8 cellular contexts compared by ENCODE assay signal in the genomic region with DNA sequence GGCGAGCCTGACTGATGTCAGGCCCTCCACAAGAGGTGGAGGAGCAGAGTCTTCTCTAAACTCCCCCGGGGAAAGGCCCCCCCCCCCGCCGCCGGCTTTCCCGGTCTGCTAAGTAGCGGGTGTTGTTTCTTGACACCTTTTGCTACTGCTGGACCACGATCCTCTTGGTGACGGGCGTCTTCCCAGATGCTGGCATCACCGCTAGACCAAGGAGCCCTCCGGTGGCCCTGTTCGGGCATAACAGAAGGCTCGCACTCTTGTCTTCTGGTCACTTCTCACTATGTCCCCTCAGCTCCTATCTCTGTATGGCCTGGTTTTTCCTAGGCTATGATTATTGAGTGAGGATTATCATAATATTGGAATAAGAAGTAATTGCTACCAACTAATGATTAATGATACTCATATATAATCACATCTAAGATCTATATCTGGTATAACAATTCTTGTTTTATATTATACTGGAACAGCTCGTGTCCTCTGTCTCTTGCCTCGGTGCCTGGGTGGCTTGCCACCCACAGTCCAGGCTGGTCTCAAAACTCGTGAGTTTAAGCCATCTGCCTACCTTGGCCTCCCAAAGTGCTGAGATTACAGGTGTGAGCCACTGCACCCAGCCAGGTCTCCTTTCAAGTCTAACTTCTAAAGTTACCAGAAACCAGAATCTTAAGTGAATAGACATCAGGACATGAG. TPM values are rescaled to one million over a fixed set of nuclear protein-coding genes. Genes with fewer than 3 reads are reported as not detected.
DNase-seq lines count a peak whose midpoint lies in the region; ATAC-seq and TF ChIP-seq lines count a peak whose summit lies in the region.
"Not testable (repeated sequence)": the region's sequence is repeated elsewhere in the genome, so short reads cannot be mapped to it uniquely, and the experiment has no call there.

No MANE protein-coding gene starts in this region.

- peaks cover 22% of the 10 kb centered on the region for H3K36me3 Mint-ChIP-seq in endothelial cell (ENCODE audit: low read depth, unreplicated experiment)

- peak; percentile 48; the same call in 1 of the 2 replicates for TF ChIP-seq RAD21 in Ishikawa (IDR thresholded peaks at IDR 0.05; ENCODE audit: low read depth)

- not testable (repeated sequence) for H3K4me2 ChIP-seq in DND-41 (ENCODE audit: insufficient read depth, low read length); OCI-LY7 (ENCODE audit: low read length)

- H3K79me2 ChIP-seq in DND-41 (ENCODE audit: insufficient read depth, low read length) (peaks cover 92% of the 10 kb centered on the region), OCI-LY7 (ENCODE audit: insufficient read depth, low read depth, low read length) (peaks cover 92% of the 10 kb centered on the region)

- H3K9ac ChIP-seq in DND-41 (ENCODE audit: low read depth, low read length): not testable (repeated sequence)

- H3K4me1 ChIP-seq in A673 (ENCODE audit: insufficient read depth, low read length, poor library complexity, severe bottlenecking) (peaks cover 25% of the 10 kb centered on the region), DND-41 (ENCODE audit: insufficient read depth, low read length) (peaks cover 14% of the 10 kb centered on the region)
- not testable (repeated sequence) for H3K4me1 ChIP-seq in OCI-LY7 (ENCODE audit: insufficient read depth, low read length, poor library complexity, severe bottlenecking)

- H3K4me3 ChIP-seq in A673 (ENCODE audit: low read depth, low read length, poor library complexity, severe bottlenecking); DND-41 (ENCODE audit: low read depth in 1 of 2, low read length in 2 of 2); OCI-LY7 (ENCODE audit: low read depth, low read length, poor library complexity, severe bottlenecking); retinal pigment epithelial cell (ENCODE audit: low read length): not testable (repeated sequence)

- H2AFZ ChIP-seq in DND-41 (ENCODE audit: low read depth, low read length); OCI-LY7 (ENCODE audit: low read length): not testable (repeated sequence)

- H3K9me3 ChIP-seq in A673 (ENCODE audit: low read depth, low read length, poor library complexity, severe bottlenecking); DND-41 (ENCODE audit: insufficient read depth, low read length, severe bottlenecking); OCI-LY7 (ENCODE audit: low read length): not testable (repeated sequence)

- H3K9me2 ChIP-seq in OCI-LY7 (ENCODE audit: insufficient read depth, low read length): not testable (repeated sequence)

- peaks cover 13% of the 10 kb centered on the region for H3K4me1 Mint-ChIP-seq in endothelial cell (ENCODE audit: unreplicated experiment)

- peaks cover 69% of the 10 kb centered on the region for H3K36me3 ChIP-seq in A673 (ENCODE audit: insufficient read depth, low read length, poor library complexity, severe bottlenecking)
- H3K36me3 ChIP-seq in DND-41 (ENCODE audit: insufficient read depth, low read length): peaks cover 61% of the 10 kb centered on the region
- peaks cover 88% of the 10 kb centered on the region for H3K36me3 ChIP-seq in OCI-LY7 (ENCODE audit: insufficient read depth, low read length)

- DNase-seq in A673 (ENCODE audit: low spot score); retinal pigment epithelial cell (ENCODE audit: low read depth): not testable (repeated sequence)
- peak; percentile 16 for DNase-seq in DND-41
- peak; percentile 29 for DNase-seq in OCI-LY7 (ENCODE audit: low spot score)
- peak; percentile 35 to 36 for DNase-seq in activated T-cell treated with anti-CD3 and anti-CD28 coated beads, Interleukin-2, amount 50 U/mL, for 48 hours
- DNase-seq in endothelial cell (ENCODE audit: low spot score): peak; percentile 65
- peak; percentile 86 for DNase-seq in islet precursor cell

- intact Hi-C loops in A673 (cut with micrococcal nuclease; ENCODE audit: unreplicated experiment); OCI-LY7 (cut with micrococcal nuclease; ENCODE audit: unreplicated experiment): not testable (repeated sequence)

- not testable (repeated sequence) for H3K27me3 ChIP-seq in A673 (replicated peaks; ENCODE audit: insufficient read depth, low read depth, low read length, poor library complexity); DND-41 (ENCODE audit: insufficient read depth, low read length, poor library complexity)

- H3K27me3 Mint-ChIP-seq in endothelial cell (ENCODE audit: unreplicated experiment): not testable (repeated sequence)

- TF ChIP-seq EP300 in Ishikawa (IDR thresholded peaks at IDR 0.05; ENCODE audit: borderline replicate concordance): not testable (repeated sequence)

- not testable (repeated sequence) for H3K27ac ChIP-seq in A673 (ENCODE audit: low read depth, low read length, poor library complexity, severe bottlenecking); DND-41 (ENCODE audit: low read length); OCI-LY7 (ENCODE audit: low read depth, low read length, poor library complexity, severe bottlenecking)

- not testable (repeated sequence) for ATAC-seq in DND-41 (ENCODE audit: insufficient read depth, low read depth)

- CTCF ChIA-PET in A673 (lab: Charles Lee); OCI-LY7 (lab: Charles Lee; ENCODE audit: unreplicated experiment): not testable (repeated sequence)

- not testable (repeated sequence) for H3K9me3 Mint-ChIP-seq in endothelial cell (ENCODE audit: unreplicated experiment)

- TF ChIP-seq CTCF in A673 (conservative IDR thresholded peaks at IDR 0.05; ENCODE audit: low read depth, low read length): peak; percentile 36
- TF ChIP-seq CTCF in DND-41 (IDR thresholded peaks at IDR 0.05; ENCODE audit: borderline replicate concordance, extremely low read depth, low read length, poor library complexity, severe bottlenecking): peak; percentile 22
- TF ChIP-seq CTCF in OCI-LY7 (conservative IDR thresholded peaks at IDR 0.05; ENCODE audit: low read length): peak; percentile 48
- not testable (repeated sequence) for TF ChIP-seq CTCF in endothelial cell (IDR thresholded peaks at IDR 0.05; ENCODE audit: unreplicated experiment)
- peak; percentile 27 for TF ChIP-seq CTCF in retinal pigment epithelial cell (conservative IDR thresholded peaks at IDR 0.05; ENCODE audit: low read depth, low read length)

- POLR2A ChIA-PET in A673 (lab: Charles Lee; ENCODE audit: low non-redundant PET): not testable (repeated sequence)
- POLR2A ChIA-PET in OCI-LY7 (lab: Charles Lee): interaction anchor here (0.5 to 1.2 kb wide), 3 partner anchors 10 to 90 kb away, joined by 3 to 7 read pairs (median 4); no protein-coding TSS in a partner anchor

- peak overlapping the region; percentile 24 for H3K27ac Mint-ChIP-seq in endothelial cell (ENCODE audit: unreplicated experiment)

- H3K4me3 Mint-ChIP-seq in endothelial cell (ENCODE audit: unreplicated experiment): not testable (repeated sequence)

- BruUV-seq in A673 (replicated peaks; lab: Mats Ljungman, UMichigan); OCI-LY7 (replicated peaks; lab: Mats Ljungman, UMichigan): not testable (repeated sequence)

- peaks cover 57% of the 10 kb centered on the region; the same call in 1 of the 2 replicates for H4K20me1 ChIP-seq in DND-41 (ENCODE audit: insufficient read depth, low read length)
- peaks cover 22% of the 10 kb centered on the region for H4K20me1 ChIP-seq in OCI-LY7 (ENCODE audit: insufficient read depth, low read length)

RNA-seq across cellular contexts. Expression of gene EID3, which starts 9.2 kb away (rescaled TPM):
- total RNA-seq in A673 (2021) (3.0 and 5.4 TPM in 2 replicates), OCI-LY7 (2022) (5.1 and 5.5 TPM in 2 replicates), endothelial cell (ENCODE audit: unreplicated experiment) (2.2 TPM)
- total RNA-seq in OCI-LY7 (2014; rRNA removed; shearing (Covaris generic)): 7.2 and 8.2 TPM in 2 replicates
